Comparison of ENCODE assay signal across 8 cellular contexts in the genomic region with DNA sequence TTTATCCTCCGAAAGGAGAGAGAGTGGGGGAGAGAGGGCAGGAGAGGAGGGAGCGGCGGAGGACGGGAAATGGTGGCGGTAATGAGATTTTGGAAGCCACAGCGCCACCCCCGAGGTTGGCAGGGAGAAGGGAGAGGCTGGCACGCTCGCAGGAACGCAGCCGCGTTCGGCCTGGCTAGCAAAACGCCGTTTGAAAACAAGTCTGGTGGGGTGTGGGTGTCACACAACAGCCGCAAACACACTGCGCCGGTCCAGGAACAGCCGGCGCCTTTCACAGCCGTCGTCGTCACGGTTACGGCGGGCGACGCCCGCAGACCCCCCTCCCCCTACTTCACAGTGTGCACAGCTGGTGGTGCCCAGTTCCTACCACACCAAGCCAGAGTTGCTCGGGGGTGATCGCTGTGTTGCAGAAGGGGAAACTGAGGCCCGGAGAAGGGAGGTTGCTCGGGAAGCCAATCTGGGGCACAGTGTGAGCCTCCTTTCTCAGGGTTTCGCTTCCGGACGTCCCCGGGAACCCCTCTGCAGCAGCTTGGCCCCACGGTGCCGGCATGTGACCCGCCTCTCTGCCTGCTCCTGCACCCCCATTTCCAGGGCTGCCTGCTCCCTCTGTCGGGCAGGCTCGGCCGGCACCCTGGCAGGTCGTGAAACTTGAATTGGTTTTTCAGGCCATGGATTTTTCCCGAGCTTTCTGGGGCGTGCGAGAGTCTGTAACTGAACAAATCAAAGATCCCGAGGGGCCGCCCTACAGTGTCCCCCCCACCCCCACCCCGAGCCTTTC. TPM values are rescaled to one million over a fixed set of nuclear protein-coding genes. Genes with fewer than 3 reads are reported as not detected.
DNase-seq lines count a peak whose midpoint lies in the region; ATAC-seq, FAIRE-seq and TF ChIP-seq lines count a peak whose summit lies in the region.

No MANE protein-coding gene starts in this region.

- BruUV-seq in GM12878 (replicated peaks; lab: Mats Ljungman, UMichigan), result no TSS peak

- H3K79me2 ChIP-seq in GM12878 (ENCODE audit: control insufficient read depth, insufficient read depth, low read length), result no peaks in the 10 kb centered on the region

- H3K4me2 ChIP-seq in GM12878 (ENCODE audit: control insufficient read depth, insufficient read depth) (no peak overlapping the region), skeletal muscle satellite cell (ENCODE audit: low read length) (peak overlapping the region; percentile 88)

- intact Hi-C loops in GM12878 (cut with micrococcal nuclease; ENCODE audit: unreplicated experiment), result no loop called here

- TF ChIP-seq RAD21 in GM12878 (IDR thresholded peaks at IDR 0.05; ENCODE audit: insufficient read depth, low read depth, low read length), result no peak

- CTCF ChIA-PET in GM12878 (lab: Yijun Ruan, JAX), result no interaction called here
- CTCF ChIA-PET in HEK293T (lab: Yijun Ruan, JAX), result no interaction called here

- H2AFZ ChIP-seq in GM12878 (ENCODE audit: control insufficient read depth, low read depth, low read length), result no peak overlapping the region

- H3K27ac ChIP-seq in GM12878 (ENCODE audit: control insufficient read depth, insufficient read depth), result no peak overlapping the region

- H3K36me3 ChIP-seq in GM12878 (ENCODE audit: control insufficient read depth in 2 of 2, insufficient read depth in 2 of 2, low read length in 1 of 2), result no peaks in the 10 kb centered on the region
- H3K36me3 ChIP-seq in iPS-15b (ENCODE audit: control insufficient read depth, insufficient read depth, low read length), result no peaks in the 10 kb centered on the region
- H3K36me3 ChIP-seq in skeletal muscle satellite cell (ENCODE audit: insufficient read depth, low read length), result no peaks in the 10 kb centered on the region

- RAD21 ChIA-PET in GM12878 (lab: Charles Lee; ENCODE audit: unreplicated experiment), result no interaction called here

- TF ChIP-seq CTCF in GM12878 (IDR thresholded peaks at IDR 0.05 in 2 of 3, conservative IDR thresholded peaks at IDR 0.05 in 1 of 3; ENCODE audit: control insufficient read depth in 2 of 3, extremely low read depth in 1 of 3, insufficient read depth in 1 of 3, low read depth in 3 of 3, low read length in 3 of 3), result no peak

- DNase-seq in DMS153 treated with DMSO at 0.1 percent for 48 hours (lab: John Stamatoyannopoulos, UW; ENCODE audit: unreplicated experiment) (peak; percentile 31), NCI-H2171 treated with DMSO at 0.1 percent for 48 hours (lab: John Stamatoyannopoulos, UW) (peak; percentile 89), GM12878 (ENCODE audit: low read depth, low spot score) (no peak), HEK293T (ENCODE audit: extremely low spot score) (no peak)

- H3K9me3 ChIP-seq in GM12878 (replicated peaks; ENCODE audit: control insufficient read depth, insufficient read depth, low read length) (no peaks in the 10 kb centered on the region), iPS-15b (ENCODE audit: control insufficient read depth, insufficient read depth, low read length) (no peaks in the 10 kb centered on the region), skeletal muscle satellite cell (replicated peaks; ENCODE audit: low read length) (no peaks in the 10 kb centered on the region)

- ATAC-seq in GM12878 (no peak), GM21717 (IDR thresholded peaks at IDR 0.05; ENCODE audit: unreplicated experiment) (no peak), GM21528 (IDR thresholded peaks at IDR 0.05; ENCODE audit: low FRiP score, unreplicated experiment) (no peak)

- no peak; the same call in 1 of the 2 replicates for TF ChIP-seq POLR2A in GM12878 (IDR thresholded peaks at IDR 0.05; ENCODE audit: low read depth, low read length)

- H3K9ac ChIP-seq in GM12878 (ENCODE audit: control insufficient read depth, insufficient read depth, low read length) (no peak overlapping the region), iPS-15b (ENCODE audit: low read depth, low read length) (no peak overlapping the region), skeletal muscle satellite cell (ENCODE audit: low read depth, low read length) (peak overlapping the region; percentile 52)

- no peak for TF ChIP-seq EP300 in GM12878 (IDR thresholded peaks at IDR 0.05; ENCODE audit: borderline replicate concordance in 1 of 2, control insufficient read depth in 1 of 2, low read depth in 2 of 2, low read length in 2 of 2)

- SMC1A ChIA-PET in GM12878 (lab: Charles Lee; ENCODE audit: uncharacterized antibody, unreplicated experiment), result interaction anchor here (0.6 kb wide), 1 partner anchor 793 kb away, joined by 3 read pairs; no protein-coding TSS in a partner anchor

- H3K4me1 ChIP-seq in GM12878 (ENCODE audit: control insufficient read depth, insufficient read depth, low read length) (no peaks in the 10 kb centered on the region), iPS-15b (ENCODE audit: control insufficient read depth, insufficient read depth, low read length) (no peaks in the 10 kb centered on the region), skeletal muscle satellite cell (ENCODE audit: control insufficient read depth, insufficient read depth, low read length) (peaks cover 5% of the 10 kb centered on the region)

- H3K27me3 ChIP-seq in GM12878 (replicated peaks in 1 of 2; ENCODE audit: control insufficient read depth in 2 of 2, insufficient read depth in 2 of 2, low read length in 1 of 2) (peaks cover 0 to 5% of the 10 kb centered on the region in 2 experiments; a peak in 1 of 4 replicates), iPS-15b (ENCODE audit: control insufficient read depth, insufficient read depth, low read length) (peaks cover 2% of the 10 kb centered on the region), skeletal muscle satellite cell (ENCODE audit: control insufficient read depth, insufficient read depth, low read length) (peaks cover 35% of the 10 kb centered on the region)

- H4K20me1 ChIP-seq in GM12878 (ENCODE audit: control insufficient read depth, insufficient read depth), result no peaks in the 10 kb centered on the region

- H3K4me3 ChIP-seq in GM12878 (no peak overlapping the region), iPS-15b (ENCODE audit: low read depth, low read length) (peak overlapping the region; percentile 46), skeletal muscle satellite cell (ENCODE audit: low read length) (peak overlapping the region; percentile 68)

- in situ Hi-C loops in GM12878 (cut with MboI), result no loop called here

- FAIRE-seq in GM12878 (lab: Jason Lieb, UNC), result no peak

- POLR2A ChIA-PET in GM12878 (lab: Charles Lee) (no interaction called here), HEK293T (lab: Yijun Ruan, JAX) (no interaction called here)

- 19% methylated on average over 47 of the region's 50 CpGs for WGBS in GM12878 (ENCODE audit: insufficient coverage, insufficient replicate concordance, low lambda C conversion rate, missing lambda C conversion rate)

TF ChIP-seq in GM12878, 131 proteins besides CTCF, POLR2A, EP300 and RAD21:
- TF ChIP-seq EZH2 (IDR thresholded peaks at IDR 0.05; ENCODE audit: borderline replicate concordance, control insufficient read depth, low read depth, low read length), result no peak
- TF ChIP-seq USF1 (IDR thresholded peaks at IDR 0.05; ENCODE audit: borderline replicate concordance, extremely low read length, insufficient read depth, low read depth, low read length), result peak; percentile 2

TF ChIP-seq in HEK293T, 16 proteins besides CTCF, POLR2A, EP300 and RAD21:
- TF ChIP-seq ARNT (IDR thresholded peaks at IDR 0.05) (no peak), ZNF384 (IDR thresholded peaks at IDR 0.05) (no peak), PKNOX1 (IDR thresholded peaks at IDR 0.05) (no peak), FOXA1 (IDR thresholded peaks at IDR 0.05) (no peak), SP1 (IDR thresholded peaks at IDR 0.05) (no peak), CTBP1 (IDR thresholded peaks at IDR 0.05; ENCODE audit: borderline replicate concordance) (no peak), FOXM1 (IDR thresholded peaks at IDR 0.05; ENCODE audit: borderline replicate concordance) (no peak), BHLHE40 (IDR thresholded peaks at IDR 0.05; ENCODE audit: borderline replicate concordance) (no peak), NFRKB (IDR thresholded peaks at IDR 0.05) (no peak), LEF1 (IDR thresholded peaks at IDR 0.05; ENCODE audit: borderline replicate concordance) (no peak), TARDBP (IDR thresholded peaks at IDR 0.05) (no peak), ELF4 (IDR thresholded peaks at IDR 0.05) (no peak), HDGF (IDR thresholded peaks at IDR 0.05; ENCODE audit: borderline replicate concordance) (no peak), FOXK2 (IDR thresholded peaks at IDR 0.05) (no peak), SUZ12 (IDR thresholded peaks at IDR 0.05) (no peak), L3MBTL2 (conservative IDR thresholded peaks at IDR 0.05) (no peak)

RNA-seq across cellular contexts. Expression of gene UNCX, which starts 57.8 kb away (rescaled TPM):
- total RNA-seq in GM12878 (2013; cell fraction: nucleolus; rRNA removed), result not detected in 2 replicates
- not detected in 2 replicates for total RNA-seq in GM12878 (2014; rRNA removed)
- not detected in 2 replicates for total RNA-seq in GM12878 (2014; rRNA removed; fragmentation: Illumina TruSeq; extraction: Trizol)
- not detected in 2 replicates for total RNA-seq in GM12878 (2021)
- polyA plus RNA-seq in GM12878 (2011; ENCODE audit: low read depth), result not detected
- polyA plus RNA-seq in GM12878 (2011; rRNA removed), result not detected in 2 replicates
- polyA plus RNA-seq in GM12878 (2011; cell fraction: cytosol; rRNA removed), result not detected in 2 replicates
- polyA plus RNA-seq in GM12878 (2011; cell fraction: nucleus; rRNA removed), result not detected in 2 replicates
- not detected in 2 replicates for polyA plus RNA-seq in GM12878 (2012)
- not detected in 2 replicates for polyA plus RNA-seq in GM12878 (2014; fragmentation: Illumina TruSeq; extraction: Trizol)
- polyA plus RNA-seq in GM12878 (2014; fragmentation: Nextera tagmentation; extraction: Ambion mirVana), result not detected
- not detected in 2 replicates for polyA plus RNA-seq in GM12878 (2014; rRNA removed)
- polyA plus RNA-seq in GM12878 (2016; fragmentation: Nextera tagmentation; extraction: Ambion mirVana), result not detected
- not detected in 2 replicates for polyA minus RNA-seq in GM12878 (2011; rRNA and poly(A)+ RNA removed)
- not detected in 2 replicates for polyA minus RNA-seq in GM12878 (2011; cell fraction: cytosol; rRNA and poly(A)+ RNA removed)
- not detected in 2 replicates for polyA minus RNA-seq in GM12878 (2011; cell fraction: nucleus; rRNA and poly(A)+ RNA removed)
- total RNA-seq in skeletal muscle satellite cell (2012; rRNA removed), result not detected in 2 replicates

Comparison
In these comparisons a context has a peak if more than half of its experiments do, and no peak if none do; other contexts are left out.
1. DNase-seq: peak in DMS153 treated with DMSO at 0.1 percent for 48 hours (single experiment) and NCI-H2171 treated with DMSO at 0.1 percent for 48 hours (single experiment); none in GM12878 (single experiment) and HEK293T (single experiment).